ENCODE assay signal across 8 cellular contexts in the genomic region with DNA sequence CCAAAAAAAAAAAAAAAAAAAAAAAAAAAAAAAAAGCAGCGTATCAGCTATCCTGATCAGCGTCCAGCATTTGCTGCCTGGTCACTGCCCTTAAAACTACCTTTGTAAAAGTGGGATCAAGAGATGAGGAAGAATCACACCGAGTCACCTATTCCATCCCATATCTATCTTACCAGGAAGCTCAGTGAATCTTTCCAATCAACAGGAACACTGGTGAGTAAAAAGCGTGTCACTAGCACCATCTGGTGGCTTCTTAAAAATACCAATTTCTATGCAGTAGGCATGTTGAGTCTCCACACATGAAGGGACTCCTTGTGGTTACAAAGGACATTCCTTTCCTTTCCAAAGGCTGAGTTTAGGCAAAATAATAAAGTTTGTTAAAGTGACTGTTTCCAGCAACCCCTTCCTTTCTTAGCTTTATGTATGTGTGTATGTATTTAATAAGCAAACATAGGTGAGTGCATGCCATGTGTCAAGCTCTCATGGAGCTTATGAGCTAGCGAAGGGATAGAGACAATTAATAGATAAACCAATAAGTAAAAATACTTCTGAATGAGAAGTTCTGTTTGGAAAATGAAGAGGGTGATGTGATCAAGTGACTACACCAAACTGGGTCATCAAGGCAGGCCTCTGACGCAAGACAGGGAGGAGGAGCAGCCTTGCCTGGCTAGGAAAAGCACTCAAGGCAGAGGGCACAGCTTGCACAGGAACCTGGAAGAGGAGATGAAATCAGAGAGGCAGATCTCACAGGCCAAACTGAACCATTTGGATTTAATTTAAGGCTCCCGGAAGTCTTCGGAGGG. TPM values are rescaled to one million over a fixed set of nuclear protein-coding genes. Genes with fewer than 3 reads are reported as not detected.
DNase-seq lines count a peak whose midpoint lies in the region; FAIRE-seq and TF ChIP-seq lines count a peak whose summit lies in the region.

No MANE protein-coding gene starts in this region.

- no peak overlapping the region for H3K27ac ChIP-seq in esophagus muscularis mucosa (replicated peaks in 1 of 4)

- no peaks in the 10 kb centered on the region for H3K4me1 ChIP-seq in esophagus muscularis mucosa

- no peaks in the 10 kb centered on the region for H3K36me3 ChIP-seq in esophagus muscularis mucosa

- peak; percentile 54 to 66 (median 58) for TF ChIP-seq CTCF in esophagus muscularis mucosa (IDR thresholded peaks at IDR 0.05)

- WGBS in esophagus muscularis mucosa = 45% methylated on average over 8 of the region's 8 CpGs

- H3K9me3 ChIP-seq in esophagus muscularis mucosa = no peaks in the 10 kb centered on the region

- peak; percentile 83 for FAIRE-seq in H54 (lab: Jason Lieb, UNC)

- no peak for TF ChIP-seq EP300 in esophagus muscularis mucosa (IDR thresholded peaks at IDR 0.05)

- intact Hi-C loops in esophagus muscularis mucosa (cut with DNase I) = loop anchor here (2.0 kb wide), 1 partner anchor 72 kb away; no protein-coding TSS in a partner anchor

- peak; percentile 32 for DNase-seq in NOMO-1 treated with DMSO at 0.1 percent for 48 hours (lab: John Stamatoyannopoulos, UW; ENCODE audit: unreplicated experiment)
- no peak for DNase-seq in NOMO-1 treated with dmso at 0.1 percent for 144 hours (lab: John Stamatoyannopoulos, UW; ENCODE audit: unreplicated experiment)
- DNase-seq in H54 (ENCODE audit: insufficient read length, low spot score) = peak; percentile 44
- peak; percentile 83 for DNase-seq in NCI-H1092 (lab: John Stamatoyannopoulos, UW)
- DNase-seq in SK-N-DZ (ENCODE audit: low spot score) = peak; percentile 59
- DNase-seq in esophagus muscularis mucosa (ENCODE audit: extremely low spot score) = no peak
- DNase-seq in mucosa of gallbladder (ENCODE audit: low spot score) = peak; percentile 51
- no peak for DNase-seq in activated T-cell treated with anti-CD3 and anti-CD28 coated beads, Interleukin-2, amount 50 U/mL, for 48 hours

- TF ChIP-seq POLR2A in H54 (IDR thresholded peaks at IDR 0.05; ENCODE audit: low read depth, low read length) = no peak
- no peak for TF ChIP-seq POLR2A in esophagus muscularis mucosa (IDR thresholded peaks at IDR 0.05; ENCODE audit: low read depth)

- peaks cover 0 to 11% (median 0%) of the 10 kb centered on the region in 4 donors for H3K27me3 ChIP-seq in esophagus muscularis mucosa

- no peak overlapping the region for H3K4me3 ChIP-seq in esophagus muscularis mucosa

RNA-seq across cellular contexts. Expression of a gene that starts 13.9 kb away (rescaled TPM):
- polyA plus RNA-seq in SK-N-DZ (2014; cell fraction: cytosol; rRNA removed) = 0.05 TPM in 1 of 2 replicates, not detected in the other
- polyA plus RNA-seq in SK-N-DZ (2014; cell fraction: nucleus; rRNA removed) = 0.25 and 1.2 TPM in 2 replicates
- total RNA-seq in esophagus muscularis mucosa (under 1 TPM in 1 of 4 donors, not detected in 3; 0.57 TPM), mucosa of gallbladder (not detected)

Comparison
In these comparisons a context has a peak if more than half of its experiments do, and no peak if none do; other contexts are left out.
1. DNase-seq: peak in NOMO-1 treated with DMSO at 0.1 percent for 48 hours (single experiment), H54 (single experiment), NCI-H1092 (single experiment), SK-N-DZ (single experiment) and mucosa of gallbladder (single experiment); none in NOMO-1 treated with dmso at 0.1 percent for 144 hours (single experiment), esophagus muscularis mucosa (single experiment) and activated T-cell treated with anti-CD3 and anti-CD28 coated beads, Interleukin-2, amount 50 U/mL, for 48 hours (0 of 2).